8 cellular contexts compared by ENCODE assay signal in genomic region chr11:71928739-71929443, GRCh38. TPM values are rescaled to one million over a fixed set of nuclear protein-coding genes. Genes with fewer than 3 reads are reported as not detected.
DNase-seq lines count a peak whose midpoint lies in the region; ATAC-seq and TF ChIP-seq lines count a peak whose summit lies in the region.

RNF121 (plus strand) TSS chr11:71929046; CDS start chr11:71929062, 16 bp downstream.

- H3K27me3 ChIP-seq in A673 (replicated peaks; ENCODE audit: insufficient read depth, low read depth, low read length, poor library complexity) (no peaks in the 10 kb centered on the region), WERI-Rb-1 (ENCODE audit: insufficient read depth, low read depth, severe bottlenecking) (no peaks in the 10 kb centered on the region), mammary epithelial cell (ENCODE audit: insufficient read depth, low read length) (no peaks in the 10 kb centered on the region)

- H3K27ac ChIP-seq in A673 (ENCODE audit: low read depth, low read length, poor library complexity, severe bottlenecking) (peak within 1 kb of the TSS; percentile 99), WERI-Rb-1 (peak within 1 kb of the TSS; percentile 100), mammary epithelial cell (ENCODE audit: insufficient read depth, low read depth, low read length) (peak within 1 kb of the TSS; percentile 97)

- intact Hi-C loops in A673 (cut with micrococcal nuclease; ENCODE audit: unreplicated experiment): no loop called here
- intact Hi-C loops in mammary epithelial cell (cut with micrococcal nuclease): loop anchor here (2.0 to 10.0 kb wide), 2 partner anchors 16 to 144 kb away; no protein-coding TSS in a partner anchor

- no peaks in the 10 kb centered on the region for H3K9me3 ChIP-seq in A673 (ENCODE audit: low read depth, low read length, poor library complexity, severe bottlenecking)
- no peaks in the 10 kb centered on the region for H3K9me3 ChIP-seq in WERI-Rb-1 (ENCODE audit: severe bottlenecking)
- H3K9me3 ChIP-seq in mammary epithelial cell (replicated peaks; ENCODE audit: insufficient read depth, low read length): no peaks in the 10 kb centered on the region

- H3K9ac ChIP-seq in mammary epithelial cell (ENCODE audit: insufficient read depth, low read length): peak within 1 kb of the TSS; percentile 93

- peak within 1 kb of the TSS; percentile 95 for H2AFZ ChIP-seq in mammary epithelial cell (ENCODE audit: low read depth, low read length)

- in situ Hi-C loops in mammary epithelial cell (cut with MboI; ENCODE audit: low sequenced_read_pairs in 2 of 2): no loop called here

- no peak for TF ChIP-seq CTCF in A673 (conservative IDR thresholded peaks at IDR 0.05; ENCODE audit: low read depth, low read length)
- TF ChIP-seq CTCF in WERI-Rb-1 (IDR thresholded peaks at IDR 0.05; ENCODE audit: low read depth, low read length): no peak
- TF ChIP-seq CTCF in mammary epithelial cell (conservative IDR thresholded peaks at IDR 0.05 in 1 of 2, IDR thresholded peaks at IDR 0.05 in 1 of 2; ENCODE audit: extremely low read depth in 1 of 2, insufficient read depth in 1 of 2, low read depth in 1 of 2, low read length in 2 of 2): no peak

- 0% methylated on average over 23 of the region's 31 CpGs for WGBS in mammary epithelial cell (ENCODE audit: low coverage, missing lambda C conversion rate)

- no TSS peak for BruUV-seq in A673 (replicated peaks; lab: Mats Ljungman, UMichigan)
- BruUV-seq in mammary epithelial cell (replicated peaks; lab: Mats Ljungman, UMichigan): no TSS peak

- peak within 1 kb of the TSS; percentile 74 for H3K4me2 ChIP-seq in mammary epithelial cell (ENCODE audit: insufficient read depth, low read depth, low read length)

- peaks cover 65% of the 10 kb centered on the region for H3K79me2 ChIP-seq in mammary epithelial cell (ENCODE audit: insufficient read depth, low read length)

- CTCF ChIA-PET in A673 (lab: Charles Lee) (no interaction called here), mammary epithelial cell (lab: Charles Lee; ENCODE audit: low non-redundant PET) (interaction anchor here (0.5 kb wide), 1 partner anchor 943 kb away, joined by 7 read pairs; no protein-coding TSS in a partner anchor)

- H4K20me1 ChIP-seq in mammary epithelial cell (ENCODE audit: insufficient read depth, low read length): no peaks in the 10 kb centered on the region

- DNase-seq in A673 (ENCODE audit: low spot score) (peak; percentile 99), NCI-H2196 treated with DMSO at 0.1 percent for 48 hours (lab: John Stamatoyannopoulos, UW; ENCODE audit: unreplicated experiment) (peak; percentile 94), WERI-Rb-1 (peak; percentile 99), mammary epithelial cell (peak; percentile 96), iPS-NIHi11 (ENCODE audit: low spot score) (peak; percentile 100), smooth muscle cell of the brain vasculature (ENCODE audit: low read depth, low spot score) (peak; percentile 85)

- H3K4me3 ChIP-seq in A673 (ENCODE audit: low read depth, low read length, poor library complexity, severe bottlenecking) (peak within 1 kb of the TSS; percentile 71), WERI-Rb-1 (ENCODE audit: low read depth, low read length) (peak within 1 kb of the TSS; percentile 88), mammary epithelial cell (replicated peaks in 1 of 3; ENCODE audit: insufficient read depth in 1 of 3, low read depth in 2 of 3, low read length in 3 of 3) (peak within 1 kb of the TSS; percentile 71 to 96 (median 87))

- H3K4me1 ChIP-seq in A673 (ENCODE audit: insufficient read depth, low read length, poor library complexity, severe bottlenecking) (peaks cover 13% of the 10 kb centered on the region), mammary epithelial cell (ENCODE audit: insufficient read depth, low read length) (peaks cover 8% of the 10 kb centered on the region)

- dilution Hi-C loops in mammary epithelial cell (cut with HindIII; ENCODE audit: low sequenced_read_pairs): no loop called here

- POLR2A ChIA-PET in A673 (lab: Charles Lee; ENCODE audit: low non-redundant PET): interaction anchor here (0.6 kb wide), 1 partner anchor 220 kb away, joined by 3 read pairs; no protein-coding TSS in a partner anchor

- ATAC-seq in GM18870 (IDR thresholded peaks at IDR 0.05; ENCODE audit: unreplicated experiment): peak; percentile 70
- peak; percentile 79 for ATAC-seq in HG03135 (IDR thresholded peaks at IDR 0.05; ENCODE audit: unreplicated experiment)

- H3K36me3 ChIP-seq in A673 (ENCODE audit: insufficient read depth, low read length, poor library complexity, severe bottlenecking) (peaks cover 7% of the 10 kb centered on the region), WERI-Rb-1 (peaks cover 13% of the 10 kb centered on the region), mammary epithelial cell (ENCODE audit: insufficient read depth, low read length) (no peaks in the 10 kb centered on the region)

RNA-seq across cellular contexts. Expression of gene RNF121, which starts in this region (rescaled TPM):
- total RNA-seq in A673 (2021) (54.9 and 59.1 TPM in 2 replicates), mammary epithelial cell (10 to 100 TPM; 32.2 to 33.9 TPM)
- 41.6 TPM for polyA plus RNA-seq in mammary epithelial cell
- polyA minus RNA-seq in mammary epithelial cell: 78.1 TPM

Comparison
In these comparisons a context has a peak if more than half of its experiments do, and no peak if none do; other contexts are left out.
1. Peak in every context shown above with its lines: DNase-seq, ATAC-seq, H3K4me3 ChIP-seq and H3K27ac ChIP-seq.